ENCODE assay signal across 8 cellular contexts in the genomic region with DNA sequence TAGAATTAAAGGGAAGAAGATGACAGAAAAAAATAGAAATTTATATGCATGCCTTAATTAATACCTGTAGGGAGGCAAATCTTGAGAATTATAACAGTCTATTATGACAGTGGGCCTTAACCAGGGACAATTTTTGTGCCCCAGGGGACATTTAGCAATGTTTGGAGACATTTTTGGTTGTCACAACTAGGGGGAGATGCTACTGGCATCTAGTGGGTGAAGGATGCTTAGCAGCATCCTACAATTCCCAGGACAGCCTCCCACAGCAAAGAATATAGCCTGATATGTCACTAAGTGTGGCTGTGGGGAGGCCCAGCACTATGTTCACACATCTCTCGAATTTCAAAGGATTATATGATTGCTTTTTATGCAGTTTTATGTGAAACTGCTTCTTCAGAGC. TPM values are rescaled to one million over a fixed set of nuclear protein-coding genes. Genes with fewer than 3 reads are reported as not detected.
DNase-seq lines count a peak whose midpoint lies in the region; ATAC-seq and TF ChIP-seq lines count a peak whose summit lies in the region.

No MANE protein-coding gene starts in this region.

- H3K27ac ChIP-seq in coronary artery, result no peak overlapping the region

- no peaks in the 10 kb centered on the region for H3K27me3 ChIP-seq in BE2C

- peak; percentile 69 for TF ChIP-seq CTCF in BE2C (IDR thresholded peaks at IDR 0.05; ENCODE audit: low read depth, low read length)
- peak; percentile 49 for TF ChIP-seq CTCF in fibroblast of villous mesenchyme (IDR thresholded peaks at IDR 0.05; ENCODE audit: insufficient read depth, low read depth, low read length)
- TF ChIP-seq CTCF in coronary artery (IDR thresholded peaks at IDR 0.05), result no peak

- H3K36me3 ChIP-seq in BE2C, result no peaks in the 10 kb centered on the region

- DNase-seq in BE2C (peak; percentile 37), H4 (ENCODE audit: low spot score) (peak; percentile 13), fibroblast of villous mesenchyme (ENCODE audit: low read depth) (peak; percentile 29), coronary artery (ENCODE audit: low spot score) (no peak)
- DNase-seq in activated CD8-positive, alpha-beta memory T cell treated with anti-CD3 and anti-CD28 coated beads, Interleukin-2, amount 50 U/mL, for 4 hours, result no peak

- ATAC-seq in SK-N-SH treated with all-trans-retinoic acid at 6 μM for 48 hours (peak; percentile 86), HG02852 (IDR thresholded peaks at IDR 0.05; ENCODE audit: unreplicated experiment) (no peak), GM21423 (IDR thresholded peaks at IDR 0.05; ENCODE audit: unreplicated experiment) (no peak)

- H3K4me3 ChIP-seq in BE2C (ENCODE audit: low read depth, low read length) (no peak overlapping the region), fibroblast of villous mesenchyme (ENCODE audit: low read depth, low read length) (no peak overlapping the region), coronary artery (no peak overlapping the region)

- no peaks in the 10 kb centered on the region for H3K4me1 ChIP-seq in BE2C

- H3K9me3 ChIP-seq in BE2C, result no peaks in the 10 kb centered on the region

TF ChIP-seq in SK-N-SH treated with all-trans-retinoic acid at 6 μM for 48 hours, 23 proteins besides CTCF, POLR2A, EP300 and RAD21:
- TF ChIP-seq, protein P1, sequence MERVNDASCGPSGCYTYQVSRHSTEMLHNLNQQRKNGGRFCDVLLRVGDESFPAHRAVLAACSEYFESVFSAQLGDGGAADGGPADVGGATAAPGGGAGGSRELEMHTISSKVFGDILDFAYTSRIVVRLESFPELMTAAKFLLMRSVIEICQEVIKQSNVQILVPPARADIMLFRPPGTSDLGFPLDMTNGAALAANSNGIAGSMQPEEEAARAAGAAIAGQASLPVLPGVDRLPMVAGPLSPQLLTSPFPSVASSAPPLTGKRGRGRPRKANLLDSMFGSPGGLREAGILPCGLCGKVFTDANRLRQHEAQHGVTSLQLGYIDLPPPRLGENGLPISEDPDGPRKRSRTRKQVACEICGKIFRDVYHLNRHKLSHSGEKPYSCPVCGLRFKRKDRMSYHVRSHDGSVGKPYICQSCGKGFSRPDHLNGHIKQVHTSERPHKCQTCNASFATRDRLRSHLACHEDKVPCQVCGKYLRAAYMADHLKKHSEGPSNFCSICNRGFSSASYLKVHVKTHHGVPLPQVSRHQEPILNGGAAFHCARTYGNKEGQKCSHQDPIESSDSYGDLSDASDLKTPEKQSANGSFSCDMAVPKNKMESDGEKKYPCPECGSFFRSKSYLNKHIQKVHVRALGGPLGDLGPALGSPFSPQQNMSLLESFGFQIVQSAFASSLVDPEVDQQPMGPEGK (CRISPR knock-in tag; IDR thresholded peaks at IDR 0.05; ENCODE audit: borderline replicate concordance), result no peak
- TF ChIP-seq ZC3H10 (CRISPR knock-in tag; IDR thresholded peaks at IDR 0.05) (no peak), CSDC2 (CRISPR knock-in tag; IDR thresholded peaks at IDR 0.05) (no peak), SNAI2 (CRISPR knock-in tag; IDR thresholded peaks at IDR 0.05) (no peak), PPARA (CRISPR knock-in tag; IDR thresholded peaks at IDR 0.05; ENCODE audit: borderline replicate concordance) (no peak), ZNF70 (CRISPR knock-in tag; IDR thresholded peaks at IDR 0.05) (no peak), ISL1 (CRISPR knock-in tag; IDR thresholded peaks at IDR 0.05) (no peak; the same call in 1 of the 2 replicates), TCF4 (CRISPR knock-in tag; IDR thresholded peaks at IDR 0.05; ENCODE audit: borderline replicate concordance) (no peak), ESRRG (CRISPR knock-in tag; IDR thresholded peaks at IDR 0.05) (no peak), ZNF8 (CRISPR knock-in tag; IDR thresholded peaks at IDR 0.05) (no peak), RARB (CRISPR knock-in tag; IDR thresholded peaks at IDR 0.05) (no peak), OSR1 (CRISPR knock-in tag; IDR thresholded peaks at IDR 0.05) (no peak), BACH2 (CRISPR knock-in tag; IDR thresholded peaks at IDR 0.05; ENCODE audit: borderline replicate concordance) (no peak)
- TF ChIP-seq, protein P2, sequence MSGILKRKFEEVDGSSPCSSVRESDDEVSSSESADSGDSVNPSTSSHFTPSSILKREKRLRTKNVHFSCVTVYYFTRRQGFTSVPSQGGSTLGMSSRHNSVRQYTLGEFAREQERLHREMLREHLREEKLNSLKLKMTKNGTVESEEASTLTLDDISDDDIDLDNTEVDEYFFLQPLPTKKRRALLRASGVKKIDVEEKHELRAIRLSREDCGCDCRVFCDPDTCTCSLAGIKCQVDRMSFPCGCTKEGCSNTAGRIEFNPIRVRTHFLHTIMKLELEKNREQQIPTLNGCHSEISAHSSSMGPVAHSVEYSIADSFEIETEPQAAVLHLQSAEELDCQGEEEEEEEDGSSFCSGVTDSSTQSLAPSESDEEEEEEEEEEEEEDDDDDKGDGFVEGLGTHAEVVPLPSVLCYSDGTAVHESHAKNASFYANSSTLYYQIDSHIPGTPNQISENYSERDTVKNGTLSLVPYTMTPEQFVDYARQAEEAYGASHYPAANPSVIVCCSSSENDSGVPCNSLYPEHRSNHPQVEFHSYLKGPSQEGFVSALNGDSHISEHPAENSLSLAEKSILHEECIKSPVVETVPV (CRISPR knock-in tag; IDR thresholded peaks at IDR 0.05), result no peak
- TF ChIP-seq, protein P3, sequence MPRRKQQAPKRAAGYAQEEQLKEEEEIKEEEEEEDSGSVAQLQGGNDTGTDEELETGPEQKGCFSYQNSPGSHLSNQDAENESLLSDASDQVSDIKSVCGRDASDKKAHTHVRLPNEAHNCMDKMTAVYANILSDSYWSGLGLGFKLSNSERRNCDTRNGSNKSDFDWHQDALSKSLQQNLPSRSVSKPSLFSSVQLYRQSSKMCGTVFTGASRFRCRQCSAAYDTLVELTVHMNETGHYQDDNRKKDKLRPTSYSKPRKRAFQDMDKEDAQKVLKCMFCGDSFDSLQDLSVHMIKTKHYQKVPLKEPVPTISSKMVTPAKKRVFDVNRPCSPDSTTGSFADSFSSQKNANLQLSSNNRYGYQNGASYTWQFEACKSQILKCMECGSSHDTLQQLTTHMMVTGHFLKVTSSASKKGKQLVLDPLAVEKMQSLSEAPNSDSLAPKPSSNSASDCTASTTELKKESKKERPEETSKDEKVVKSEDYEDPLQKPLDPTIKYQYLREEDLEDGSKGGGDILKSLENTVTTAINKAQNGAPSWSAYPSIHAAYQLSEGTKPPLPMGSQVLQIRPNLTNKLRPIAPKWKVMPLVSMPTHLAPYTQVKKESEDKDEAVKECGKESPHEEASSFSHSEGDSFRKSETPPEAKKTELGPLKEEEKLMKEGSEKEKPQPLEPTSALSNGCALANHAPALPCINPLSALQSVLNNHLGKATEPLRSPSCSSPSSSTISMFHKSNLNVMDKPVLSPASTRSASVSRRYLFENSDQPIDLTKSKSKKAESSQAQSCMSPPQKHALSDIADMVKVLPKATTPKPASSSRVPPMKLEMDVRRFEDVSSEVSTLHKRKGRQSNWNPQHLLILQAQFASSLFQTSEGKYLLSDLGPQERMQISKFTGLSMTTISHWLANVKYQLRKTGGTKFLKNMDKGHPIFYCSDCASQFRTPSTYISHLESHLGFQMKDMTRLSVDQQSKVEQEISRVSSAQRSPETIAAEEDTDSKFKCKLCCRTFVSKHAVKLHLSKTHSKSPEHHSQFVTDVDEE (CRISPR knock-in tag; IDR thresholded peaks at IDR 0.05), result no peak
- TF ChIP-seq, protein P4, sequence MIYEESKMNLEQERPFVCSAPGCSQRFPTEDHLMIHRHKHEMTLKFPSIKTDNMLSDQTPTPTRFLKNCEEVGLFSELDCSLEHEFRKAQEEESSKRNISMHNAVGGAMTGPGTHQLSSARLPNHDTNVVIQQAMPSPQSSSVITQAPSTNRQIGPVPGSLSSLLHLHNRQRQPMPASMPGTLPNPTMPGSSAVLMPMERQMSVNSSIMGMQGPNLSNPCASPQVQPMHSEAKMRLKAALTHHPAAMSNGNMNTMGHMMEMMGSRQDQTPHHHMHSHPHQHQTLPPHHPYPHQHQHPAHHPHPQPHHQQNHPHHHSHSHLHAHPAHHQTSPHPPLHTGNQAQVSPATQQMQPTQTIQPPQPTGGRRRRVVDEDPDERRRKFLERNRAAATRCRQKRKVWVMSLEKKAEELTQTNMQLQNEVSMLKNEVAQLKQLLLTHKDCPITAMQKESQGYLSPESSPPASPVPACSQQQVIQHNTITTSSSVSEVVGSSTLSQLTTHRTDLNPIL (CRISPR knock-in tag; IDR thresholded peaks at IDR 0.05; ENCODE audit: low read depth), result no peak

RNA-seq across cellular contexts. Expression of a gene that starts 10.5 kb away (rescaled TPM):
- polyA plus RNA-seq in BE2C (2012; ENCODE audit: insufficient read depth, insufficient read length, low read depth), result not detected
- total RNA-seq in H4 (2014; rRNA removed; shearing (Covaris generic)), result not detected in 2 replicates
- total RNA-seq in fibroblast of villous mesenchyme, result under 0.01 TPM in 1 of 2 replicates, not detected in the other

RNA-seq across cellular contexts. Expression of a gene that starts 45.8 kb away (rescaled TPM):
- not detected for polyA plus RNA-seq in BE2C (2012; ENCODE audit: insufficient read depth, insufficient read length, low read depth)
- not detected in 2 replicates for total RNA-seq in H4 (2014; rRNA removed; shearing (Covaris generic))
- total RNA-seq in fibroblast of villous mesenchyme, result under 0.01 TPM in 1 of 2 replicates, not detected in the other

Comparison
In these comparisons a context has a peak if more than half of its experiments do, and no peak if none do; other contexts are left out.
1. DNase-seq: peak in BE2C (single experiment), H4 (single experiment) and fibroblast of villous mesenchyme (single experiment); none in activated CD8-positive, alpha-beta memory T cell treated with anti-CD3 and anti-CD28 coated beads, Interleukin-2, amount 50 U/mL, for 4 hours (single experiment) and coronary artery (single experiment).